Comparison of ENCODE assay signal across 9 cellular contexts in genomic region chr15:63190993-63191392, GRCh38. TPM values are rescaled to one million over a fixed set of nuclear protein-coding genes. Genes with fewer than 3 reads are reported as not detected.
A peak's percentile ranks its signal among the peaks of the same experiment; 100 is the strongest.
DNase-seq lines count a peak whose midpoint lies in the region; ATAC-seq and TF ChIP-seq lines count a peak whose summit lies in the region.
"Had no signal": no experiment of that assay in that cellular context is flagged by ENCODE, and none has a peak within 500 bp of the region (broad histone marks: within the 10 kb centered on the region; RNA-seq: fewer than 3 reads in every experiment).

No MANE protein-coding gene starts in this region.

- CTCF ChIA-PET in activated CD4-positive, alpha-beta memory T cell treated with anti-CD3 and anti-CD28 coated beads for 36 hours (lab: Charles Lee) = interaction anchor here (1.0 to 2.0 kb wide), 6 partner anchors 20 to 296 kb away, joined by 3 to 11 read pairs (median 6); partner anchors contain the start of gene RPS27L

- TF ChIP-seq CTCF in foreskin fibroblast (IDR thresholded peaks at IDR 0.05; ENCODE audit: low read depth, low read length) = no peak

- no peaks in the 10 kb centered on the region for H3K9me3 Mint-ChIP-seq in T-helper 1 cell treated with Interleukin-12 subunit alpha and Interleukin-12 subunit beta and Interleukin-4 antibody, amounts not matched to agents 30 μg/mL and 1 μg/mL, for 36 hours
- no peaks in the 10 kb centered on the region for H3K9me3 Mint-ChIP-seq in activated CD4-positive, alpha-beta memory T cell treated with anti-CD3 and anti-CD28 coated beads for 36 hours
- no peaks in the 10 kb centered on the region for H3K9me3 Mint-ChIP-seq in stimulated activated naive B cell treated with anti-CD40 and anti-IgM and Interleukin-4, amounts not matched to agents 10 μg/mL and 1 μg/mL and 100 μg/mL, for 72 hours

- H3K4me3 Mint-ChIP-seq in T-helper 1 cell treated with Interleukin-12 subunit alpha and Interleukin-12 subunit beta and Interleukin-4 antibody, amounts not matched to agents 30 μg/mL and 1 μg/mL, for 36 hours = peak overlapping the region; percentile 95
- H3K4me3 Mint-ChIP-seq in activated CD4-positive, alpha-beta memory T cell treated with anti-CD3 and anti-CD28 coated beads for 36 hours = peak overlapping the region; percentile 93
- H3K4me3 Mint-ChIP-seq in stimulated activated naive B cell treated with anti-CD40 and anti-IgM and Interleukin-4, amounts not matched to agents 10 μg/mL and 1 μg/mL and 100 μg/mL, for 72 hours = peak overlapping the region; percentile 94 to 95

- peaks cover 8% of the 10 kb centered on the region for H3K27me3 Mint-ChIP-seq in T-helper 1 cell treated with Interleukin-12 subunit alpha and Interleukin-12 subunit beta and Interleukin-4 antibody, amounts not matched to agents 30 μg/mL and 1 μg/mL, for 36 hours (ENCODE audit: low read depth)
- H3K27me3 Mint-ChIP-seq in activated CD4-positive, alpha-beta memory T cell treated with anti-CD3 and anti-CD28 coated beads for 36 hours = no peaks in the 10 kb centered on the region
- H3K27me3 Mint-ChIP-seq in stimulated activated naive B cell treated with anti-CD40 and anti-IgM and Interleukin-4, amounts not matched to agents 10 μg/mL and 1 μg/mL and 100 μg/mL, for 72 hours = no peaks in the 10 kb centered on the region

- no peak for DNase-seq in T-helper 1 cell
- DNase-seq in activated CD4-positive, alpha-beta memory T cell treated with anti-CD3 and anti-CD28 coated beads for 36 hours = no peak
- no peak for DNase-seq in foreskin fibroblast
- no peak for DNase-seq in stimulated activated naive B cell treated with anti-CD40 and anti-IgM and Interleukin-4, amounts not matched to agents 10 μg/mL and 1 μg/mL and 100 μg/mL, for 72 hours
- no peak for DNase-seq in HT-29 (ENCODE audit: low spot score)
- DNase-seq in DMS153 (lab: John Stamatoyannopoulos, UW) = no peak
- DNase-seq in AG08396 (ENCODE audit: low spot score) = no peak
- DNase-seq: stimulated activated CD4-positive, alpha-beta T cell treated with anti-CD3 and anti-CD28 coated beads, Interleukin-1b, Interleukin-23, amount 100 ng/mL, for 48 hours had no signal

- no peak for ATAC-seq in stimulated activated naive B cell treated with anti-CD40 and anti-IgM and Interleukin-4, amounts not matched to agents 10 μg/mL and 1 μg/mL and 100 μg/mL, for 72 hours (replicated peaks)

- H3K36me3 Mint-ChIP-seq in T-helper 1 cell treated with Interleukin-12 subunit alpha and Interleukin-12 subunit beta and Interleukin-4 antibody, amounts not matched to agents 30 μg/mL and 1 μg/mL, for 36 hours (ENCODE audit: low read depth) = peaks cover 14% of the 10 kb centered on the region
- peaks cover 12% of the 10 kb centered on the region for H3K36me3 Mint-ChIP-seq in activated CD4-positive, alpha-beta memory T cell treated with anti-CD3 and anti-CD28 coated beads for 36 hours
- peaks cover 26 to 37% of the 10 kb centered on the region in 2 donors for H3K36me3 Mint-ChIP-seq in stimulated activated naive B cell treated with anti-CD40 and anti-IgM and Interleukin-4, amounts not matched to agents 10 μg/mL and 1 μg/mL and 100 μg/mL, for 72 hours

- POLR2A ChIA-PET in activated CD4-positive, alpha-beta memory T cell treated with anti-CD3 and anti-CD28 coated beads for 36 hours (lab: Charles Lee) = interaction anchor here (1.3 to 8.8 kb wide), 7 partner anchors 12 to 87 kb away, joined by 3 to 104 read pairs (median 15); partner anchors contain the start of gene RPS27L

- H3K4me3 ChIP-seq in foreskin fibroblast (ENCODE audit: low read depth in 1 of 2, low read length in 2 of 2) = peak overlapping the region; percentile 68 to 73

- peaks cover 61% of the 10 kb centered on the region for H3K4me1 Mint-ChIP-seq in T-helper 1 cell treated with Interleukin-12 subunit alpha and Interleukin-12 subunit beta and Interleukin-4 antibody, amounts not matched to agents 30 μg/mL and 1 μg/mL, for 36 hours (ENCODE audit: low read depth)
- peaks cover 61% of the 10 kb centered on the region for H3K4me1 Mint-ChIP-seq in activated CD4-positive, alpha-beta memory T cell treated with anti-CD3 and anti-CD28 coated beads for 36 hours (ENCODE audit: low read depth)
- peaks cover 41 to 72% of the 10 kb centered on the region in 2 donors for H3K4me1 Mint-ChIP-seq in stimulated activated naive B cell treated with anti-CD40 and anti-IgM and Interleukin-4, amounts not matched to agents 10 μg/mL and 1 μg/mL and 100 μg/mL, for 72 hours

- H3K27ac Mint-ChIP-seq in T-helper 1 cell treated with Interleukin-12 subunit alpha and Interleukin-12 subunit beta and Interleukin-4 antibody, amounts not matched to agents 30 μg/mL and 1 μg/mL, for 36 hours = peak overlapping the region; percentile 98
- H3K27ac Mint-ChIP-seq in activated CD4-positive, alpha-beta memory T cell treated with anti-CD3 and anti-CD28 coated beads for 36 hours = peak overlapping the region; percentile 92
- peak overlapping the region; percentile 98 for H3K27ac Mint-ChIP-seq in stimulated activated naive B cell treated with anti-CD40 and anti-IgM and Interleukin-4, amounts not matched to agents 10 μg/mL and 1 μg/mL and 100 μg/mL, for 72 hours

- intact Hi-C loops in activated CD4-positive, alpha-beta memory T cell treated with anti-CD3 and anti-CD28 coated beads for 36 hours (cut with micrococcal nuclease) = loop anchor here (5.0 kb wide), 2 partner anchors 291 to 311 kb away; partner anchors contain the start of gene USP3

RNA-seq across cellular contexts. Expression of gene RAB8B, which starts 1.6 kb away (rescaled TPM):
- 100 to 1,000 TPM; 109 to 119 TPM for total RNA-seq in activated CD4-positive, alpha-beta memory T cell treated with anti-CD3 and anti-CD28 coated beads for 36 hours
- total RNA-seq in HT-29 (2014; rRNA removed; shearing (Covaris generic)) = 1.6 and 3.4 TPM in 2 replicates

RNA-seq across cellular contexts. Expression of gene RPS27L, which starts 33.7 kb away (rescaled TPM):
- 100 to 1,000 TPM; 139 to 140 TPM for total RNA-seq in activated CD4-positive, alpha-beta memory T cell treated with anti-CD3 and anti-CD28 coated beads for 36 hours
- total RNA-seq in HT-29 (2014; rRNA removed; shearing (Covaris generic)) = 35.0 and 43.7 TPM in 2 replicates

Comparison
In these comparisons a context has a peak if more than half of its experiments do, and no peak if none do; other contexts are left out.
1. RNA of gene RAB8B, which starts 1.6 kb away (total RNA-seq): 109 to 119 TPM in activated CD4-positive, alpha-beta memory T cell treated with anti-CD3 and anti-CD28 coated beads for 36 hours; 1.6 to 3.4 TPM in HT-29; every median in the first group is over 10 times any median in the second.
2. Peak in every context shown above with its lines, with median percentiles within 50 percentile points of each other: H3K27ac Mint-ChIP-seq and H3K4me3 Mint-ChIP-seq.